1 cellular context compared by ENCODE assay signal in the genomic region with DNA sequence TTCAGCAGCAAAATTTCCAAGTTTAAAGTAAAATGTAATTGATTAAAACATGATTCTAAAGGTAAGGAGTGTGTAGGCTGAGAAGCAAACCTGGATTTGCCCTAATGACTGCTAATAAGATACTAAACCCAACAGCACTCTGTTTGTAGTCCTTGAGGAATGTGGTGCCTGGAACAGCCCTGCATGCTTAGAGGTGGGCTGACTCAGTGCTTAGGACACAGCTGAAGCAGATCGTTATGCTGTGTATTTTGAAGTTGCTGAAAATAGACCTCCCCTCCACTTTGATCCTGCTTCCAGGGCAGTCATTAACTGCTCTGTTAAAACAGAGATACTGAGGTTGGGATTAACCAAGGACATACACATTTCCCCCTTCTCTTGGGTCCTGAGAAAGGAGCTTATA.
TF ChIP-seq lines count a peak whose summit lies in the region.

No MANE protein-coding gene starts in this region.

TF ChIP-seq in GM23338, 12 proteins besides CTCF, POLR2A, EP300 and RAD21 (continued from another document):
- TF ChIP-seq, protein P1, sequence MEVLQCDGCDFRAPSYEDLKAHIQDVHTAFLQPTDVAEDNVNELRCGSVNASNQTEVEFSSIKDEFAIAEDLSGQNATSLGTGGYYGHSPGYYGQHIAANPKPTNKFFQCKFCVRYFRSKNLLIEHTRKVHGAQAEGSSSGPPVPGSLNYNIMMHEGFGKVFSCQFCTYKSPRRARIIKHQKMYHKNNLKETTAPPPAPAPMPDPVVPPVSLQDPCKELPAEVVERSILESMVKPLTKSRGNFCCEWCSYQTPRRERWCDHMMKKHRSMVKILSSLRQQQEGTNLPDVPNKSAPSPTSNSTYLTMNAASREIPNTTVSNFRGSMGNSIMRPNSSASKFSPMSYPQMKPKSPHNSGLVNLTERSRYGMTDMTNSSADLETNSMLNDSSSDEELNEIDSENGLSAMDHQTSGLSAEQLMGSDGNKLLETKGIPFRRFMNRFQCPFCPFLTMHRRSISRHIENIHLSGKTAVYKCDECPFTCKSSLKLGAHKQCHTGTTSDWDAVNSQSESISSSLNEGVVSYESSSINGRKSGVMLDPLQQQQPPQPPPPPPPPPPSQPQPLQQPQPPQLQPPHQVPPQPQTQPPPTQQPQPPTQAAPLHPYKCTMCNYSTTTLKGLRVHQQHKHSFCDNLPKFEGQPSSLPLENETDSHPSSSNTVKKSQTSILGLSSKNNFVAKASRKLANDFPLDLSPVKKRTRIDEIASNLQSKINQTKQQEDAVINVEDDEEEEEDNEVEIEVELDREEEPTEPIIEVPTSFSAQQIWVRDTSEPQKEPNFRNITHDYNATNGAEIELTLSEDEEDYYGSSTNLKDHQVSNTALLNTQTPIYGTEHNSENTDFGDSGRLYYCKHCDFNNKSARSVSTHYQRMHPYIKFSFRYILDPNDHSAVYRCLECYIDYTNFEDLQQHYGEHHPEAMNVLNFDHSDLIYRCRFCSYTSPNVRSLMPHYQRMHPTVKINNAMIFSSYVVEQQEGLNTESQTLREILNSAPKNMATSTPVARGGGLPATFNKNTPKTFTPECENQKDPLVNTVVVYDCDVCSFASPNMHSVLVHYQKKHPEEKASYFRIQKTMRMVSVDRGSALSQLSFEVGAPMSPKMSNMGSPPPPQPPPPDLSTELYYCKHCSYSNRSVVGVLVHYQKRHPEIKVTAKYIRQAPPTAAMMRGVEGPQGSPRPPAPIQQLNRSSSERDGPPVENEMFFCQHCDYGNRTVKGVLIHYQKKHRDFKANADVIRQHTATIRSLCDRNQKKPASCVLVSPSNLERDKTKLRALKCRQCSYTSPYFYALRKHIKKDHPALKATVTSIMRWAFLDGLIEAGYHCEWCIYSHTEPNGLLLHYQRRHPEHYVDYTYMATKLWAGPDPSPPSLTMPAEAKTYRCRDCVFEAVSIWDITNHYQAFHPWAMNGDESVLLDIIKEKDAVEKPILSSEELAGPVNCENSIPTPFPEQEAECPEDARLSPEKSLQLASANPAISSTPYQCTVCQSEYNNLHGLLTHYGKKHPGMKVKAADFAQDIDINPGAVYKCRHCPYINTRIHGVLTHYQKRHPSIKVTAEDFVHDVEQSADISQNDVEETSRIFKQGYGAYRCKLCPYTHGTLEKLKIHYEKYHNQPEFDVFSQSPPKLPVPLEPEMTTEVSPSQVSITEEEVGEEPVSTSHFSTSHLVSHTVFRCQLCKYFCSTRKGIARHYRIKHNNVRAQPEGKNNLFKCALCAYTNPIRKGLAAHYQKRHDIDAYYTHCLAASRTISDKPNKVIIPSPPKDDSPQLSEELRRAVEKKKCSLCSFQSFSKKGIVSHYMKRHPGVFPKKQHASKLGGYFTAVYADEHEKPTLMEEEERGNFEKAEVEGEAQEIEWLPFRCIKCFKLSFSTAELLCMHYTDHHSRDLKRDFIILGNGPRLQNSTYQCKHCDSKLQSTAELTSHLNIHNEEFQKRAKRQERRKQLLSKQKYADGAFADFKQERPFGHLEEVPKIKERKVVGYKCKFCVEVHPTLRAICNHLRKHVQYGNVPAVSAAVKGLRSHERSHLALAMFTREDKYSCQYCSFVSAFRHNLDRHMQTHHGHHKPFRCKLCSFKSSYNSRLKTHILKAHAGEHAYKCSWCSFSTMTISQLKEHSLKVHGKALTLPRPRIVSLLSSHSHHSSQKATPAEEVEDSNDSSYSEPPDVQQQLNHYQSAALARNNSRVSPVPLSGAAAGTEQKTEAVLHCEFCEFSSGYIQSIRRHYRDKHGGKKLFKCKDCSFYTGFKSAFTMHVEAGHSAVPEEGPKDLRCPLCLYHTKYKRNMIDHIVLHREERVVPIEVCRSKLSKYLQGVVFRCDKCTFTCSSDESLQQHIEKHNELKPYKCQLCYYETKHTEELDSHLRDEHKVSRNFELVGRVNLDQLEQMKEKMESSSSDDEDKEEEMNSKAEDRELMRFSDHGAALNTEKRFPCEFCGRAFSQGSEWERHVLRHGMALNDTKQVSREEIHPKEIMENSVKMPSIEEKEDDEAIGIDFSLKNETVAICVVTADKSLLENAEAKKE (CRISPR knock-in tag; IDR thresholded peaks at IDR 0.05): no peak
- TF ChIP-seq EZH2 (IDR thresholded peaks at IDR 0.05; ENCODE audit: low read depth, unreplicated experiment): no peak
- no peak for TF ChIP-seq STAT1 (IDR thresholded peaks at IDR 0.05; ENCODE audit: unreplicated experiment)
